31 cellular contexts compared by ENCODE assay signal in genomic region chr4:81664079-81664478, GRCh38.
DNase-seq lines count a peak whose midpoint lies in the region; ATAC-seq, FAIRE-seq and TF ChIP-seq lines count a peak whose summit lies in the region.
"Had no signal": no experiment of that assay in that cellular context is flagged by ENCODE, and none has a peak within 500 bp of the region (broad histone marks: within the 10 kb centered on the region; RNA-seq: fewer than 3 reads in every experiment).

No MANE protein-coding gene starts in this region.

- H3K27ac ChIP-seq in OCI-LY7 (ENCODE audit: low read depth, low read length, poor library complexity, severe bottlenecking) (no peak overlapping the region), smooth muscle cell (ENCODE audit: low read depth) (no peak overlapping the region)
- H3K27ac ChIP-seq: esophagus muscularis mucosa, gastroesophageal sphincter, left ventricle myocardium inferior had no signal

- intact Hi-C loops in OCI-LY7 (cut with micrococcal nuclease; ENCODE audit: unreplicated experiment), result no loop called here

- H3K9me3 Mint-ChIP-seq in WTC11, result no peaks in the 10 kb centered on the region
- H3K9me3 Mint-ChIP-seq: activated naive CD4-positive, alpha-beta T cell treated with anti-CD3 and anti-CD28 coated beads, Interleukin-2, amount 10 ng/mL, durations not matched to agents 7 days and 5 days; GM23338; immature natural killer cell; natural killer cell; stimulated activated effector memory CD8-positive, alpha-beta T cell treated with anti-CD3 and anti-CD28 coated beads, Interleukin-12 subunit alpha, Interleukin-12 subunit beta, amount 100 ng/mL, for 72 hours had no signal

- no peak overlapping the region for H3K27ac Mint-ChIP-seq in WTC11
- H3K27ac Mint-ChIP-seq: activated naive CD4-positive, alpha-beta T cell treated with anti-CD3 and anti-CD28 coated beads, Interleukin-2, amount 10 ng/mL, durations not matched to agents 7 days and 5 days; immature natural killer cell; natural killer cell; stimulated activated effector memory CD8-positive, alpha-beta T cell treated with anti-CD3 and anti-CD28 coated beads, Interleukin-12 subunit alpha, Interleukin-12 subunit beta, amount 100 ng/mL, for 72 hours had no signal

- H3K36me3 Mint-ChIP-seq in WTC11, result no peaks in the 10 kb centered on the region
- H3K36me3 Mint-ChIP-seq: activated naive CD4-positive, alpha-beta T cell treated with anti-CD3 and anti-CD28 coated beads, Interleukin-2, amount 10 ng/mL, durations not matched to agents 7 days and 5 days; immature natural killer cell; natural killer cell; stimulated activated effector memory CD8-positive, alpha-beta T cell treated with anti-CD3 and anti-CD28 coated beads, Interleukin-12 subunit alpha, Interleukin-12 subunit beta, amount 100 ng/mL, for 72 hours had no signal

- POLR2A ChIA-PET in OCI-LY7 (lab: Charles Lee) (interaction anchor here (1.1 to 2.6 kb wide), 3 partner anchors 13 to 79 kb away, joined by 3 to 13 read pairs (median 3); no protein-coding TSS in a partner anchor), WTC11 (lab: Charles Lee) (no interaction called here)

- 73% methylated on average over 4 of the region's 4 CpGs for WGBS in smooth muscle cell (ENCODE audit: low lambda C conversion rate)

- H3F3A ChIP-seq in smooth muscle cell (ENCODE audit: low read depth), result no peaks in the 10 kb centered on the region

- peaks cover 3% of the 10 kb centered on the region for H3K4me1 Mint-ChIP-seq in WTC11
- H3K4me1 Mint-ChIP-seq: activated naive CD4-positive, alpha-beta T cell treated with anti-CD3 and anti-CD28 coated beads, Interleukin-2, amount 10 ng/mL, durations not matched to agents 7 days and 5 days; immature natural killer cell; natural killer cell had no signal

- H2AFZ ChIP-seq in OCI-LY7 (ENCODE audit: low read length), result peak overlapping the region; percentile 10; the same call in 1 of the 2 replicates
- peak overlapping the region; percentile 65 for H2AFZ ChIP-seq in smooth muscle cell (ENCODE audit: low read depth)
- H2AFZ ChIP-seq: GM23338 had no signal

- H3K9me3 ChIP-seq in OCI-LY7 (ENCODE audit: low read length) (no peaks in the 10 kb centered on the region), smooth muscle cell (replicated peaks; ENCODE audit: low read depth) (no peaks in the 10 kb centered on the region)
- H3K9me3 ChIP-seq: esophagus muscularis mucosa, gastroesophageal sphincter, left ventricle myocardium inferior, spleen had no signal

- H4K20me1 ChIP-seq in OCI-LY7 (ENCODE audit: insufficient read depth, low read length) (no peaks in the 10 kb centered on the region), smooth muscle cell (ENCODE audit: low read depth) (no peaks in the 10 kb centered on the region)

- H3K4me2 ChIP-seq in OCI-LY7 (ENCODE audit: low read length), result no peak overlapping the region
- H3K4me2 ChIP-seq in smooth muscle cell, result peak overlapping the region; percentile 33
- H3K4me2 ChIP-seq: GM23338 had no signal

- no peaks in the 10 kb centered on the region for H3K36me3 ChIP-seq in OCI-LY7 (ENCODE audit: insufficient read depth, low read length)
- H3K36me3 ChIP-seq in smooth muscle cell (ENCODE audit: low read depth), result no peaks in the 10 kb centered on the region
- H3K36me3 ChIP-seq: esophagus muscularis mucosa, gastroesophageal sphincter, left ventricle myocardium inferior, spleen had no signal

- H3K4me1 ChIP-seq in OCI-LY7 (ENCODE audit: insufficient read depth, low read length, poor library complexity, severe bottlenecking) (peaks cover 4% of the 10 kb centered on the region), smooth muscle cell (ENCODE audit: low read depth) (no peaks in the 10 kb centered on the region)
- H3K4me1 ChIP-seq: esophagus muscularis mucosa, spleen had no signal

- H3K9ac ChIP-seq in smooth muscle cell (ENCODE audit: low read depth), result no peak overlapping the region

- H3K79me2 ChIP-seq in OCI-LY7 (ENCODE audit: insufficient read depth, low read depth, low read length) (no peaks in the 10 kb centered on the region), smooth muscle cell (ENCODE audit: low read depth) (no peaks in the 10 kb centered on the region)

- no peaks in the 10 kb centered on the region for H3K27me3 Mint-ChIP-seq in WTC11 (ENCODE audit: low read depth)
- H3K27me3 Mint-ChIP-seq: activated naive CD4-positive, alpha-beta T cell treated with anti-CD3 and anti-CD28 coated beads, Interleukin-2, amount 10 ng/mL, durations not matched to agents 7 days and 5 days had no signal

- H3K4me3 ChIP-seq in OCI-LY7 (ENCODE audit: low read depth, low read length, poor library complexity, severe bottlenecking) (no peak overlapping the region), smooth muscle cell (no peak overlapping the region)
- H3K4me3 ChIP-seq: esophagus muscularis mucosa, gastroesophageal sphincter, GM23338, left ventricle myocardium inferior, spleen had no signal

- no TSS peak for BruUV-seq in OCI-LY7 (replicated peaks; lab: Mats Ljungman, UMichigan)

- no peak overlapping the region for H3K4me3 Mint-ChIP-seq in WTC11
- H3K4me3 Mint-ChIP-seq: activated naive CD4-positive, alpha-beta T cell treated with anti-CD3 and anti-CD28 coated beads, Interleukin-2, amount 10 ng/mL, durations not matched to agents 7 days and 5 days; GM23338; immature natural killer cell; natural killer cell; stimulated activated effector memory CD8-positive, alpha-beta T cell treated with anti-CD3 and anti-CD28 coated beads, Interleukin-12 subunit alpha, Interleukin-12 subunit beta, amount 100 ng/mL, for 72 hours had no signal

- CTCF ChIA-PET in OCI-LY7 (lab: Charles Lee; ENCODE audit: unreplicated experiment) (no interaction called here), WTC11 (lab: Charles Lee) (no interaction called here)

- no peaks in the 10 kb centered on the region for H3K27me3 ChIP-seq in smooth muscle cell (ENCODE audit: low read depth)
- H3K27me3 ChIP-seq: esophagus muscularis mucosa, gastroesophageal sphincter, spleen had no signal

- ATAC-seq in left lobe of liver, result peak; percentile 67
- no peak for ATAC-seq in WTC11
- ATAC-seq: gastroesophageal sphincter; GM23338; natural killer cell; stimulated activated effector memory CD8-positive, alpha-beta T cell treated with anti-CD3 and anti-CD28 coated beads, Interleukin-12 subunit alpha, Interleukin-12 subunit beta, amount 100 ng/mL, for 72 hours had no signal

- FAIRE-seq in RCC 7860 (lab: Jason Lieb, UNC), result no peak
- FAIRE-seq: GM12892, HTR-8/SVneo, urothelium cell line had no signal

- no peaks in the 10 kb centered on the region for H3K9me2 ChIP-seq in OCI-LY7 (ENCODE audit: insufficient read depth, low read length)

- peak; percentile 28 for DNase-seq in NCI-H1105 treated with DMSO at 0.1 percent for 48 hours (lab: John Stamatoyannopoulos, UW)
- no peak for DNase-seq in NCI-H1105 (lab: John Stamatoyannopoulos, UW)
- no peak for DNase-seq in OCI-LY7 (ENCODE audit: low spot score)
- no peak for DNase-seq in left lobe of liver (ENCODE audit: low spot score)
- no peak for DNase-seq in smooth muscle cell (lab: John Stamatoyannopoulos, UW; ENCODE audit: unreplicated experiment)
- no peak for DNase-seq in DMS53 treated with DMSO at 0.1 percent for 48 hours (lab: John Stamatoyannopoulos, UW; ENCODE audit: unreplicated experiment)
- no peak for DNase-seq in RCC 7860 (ENCODE audit: low spot score)
- no peak for DNase-seq in WTC11 (ENCODE audit: low spot score)
- DNase-seq: 8988T; activated CD4-positive, alpha-beta T cell treated with anti-CD3 and anti-CD28 coated beads, Interleukin-2, amount 50 U/mL, for 48 hours; activated CD8-positive, alpha-beta memory T cell treated with anti-CD3 and anti-CD28 coated beads, Interleukin-2, amount 50 U/mL, for 48 hours; activated naive CD4-positive, alpha-beta T cell treated with anti-CD3 and anti-CD28 coated beads, Interleukin-2, amount 10 ng/mL, durations not matched to agents 7 days and 5 days; amygdala; Calu3; cortex of kidney; hypothalamus; immature natural killer cell; left ventricle myocardium inferior; natural killer cell; NCI-H146; NCI-H2171 treated with DMSO at 0.1 percent for 48 hours; spleen; stimulated activated CD4-positive, alpha-beta T cell treated with anti-CD3 and anti-CD28 coated beads, Interleukin-4, amount 100 ng/mL, for 24 hours; substantia nigra had no signal

- TF ChIP-seq CTCF in OCI-LY7 (conservative IDR thresholded peaks at IDR 0.05; ENCODE audit: low read length) (no peak), smooth muscle cell (IDR thresholded peaks at IDR 0.05; ENCODE audit: borderline replicate concordance, insufficient read depth, poor library complexity, severe bottlenecking) (no peak), WTC11 (IDR thresholded peaks at IDR 0.05) (no peak)

TF ChIP-seq in WTC11, 78 proteins besides CTCF, POLR2A, EP300 and RAD21 (continues in another document):
- TF ChIP-seq TEAD4 (CRISPR knock-in tag; IDR thresholded peaks at IDR 0.05), result no peak
- no peak for TF ChIP-seq GRHL2 (CRISPR knock-in tag; IDR thresholded peaks at IDR 0.05; ENCODE audit: insufficient replicate concordance, severe bottlenecking)
- no peak for TF ChIP-seq NR2C2 (CRISPR knock-in tag; IDR thresholded peaks at IDR 0.05)
- TF ChIP-seq HMGXB4 (CRISPR knock-in tag; IDR thresholded peaks at IDR 0.05), result no peak
- no peak for TF ChIP-seq EMX1 (CRISPR knock-in tag; IDR thresholded peaks at IDR 0.05)
